ENCODE assay signal across 27 cellular contexts in the genomic region with DNA sequence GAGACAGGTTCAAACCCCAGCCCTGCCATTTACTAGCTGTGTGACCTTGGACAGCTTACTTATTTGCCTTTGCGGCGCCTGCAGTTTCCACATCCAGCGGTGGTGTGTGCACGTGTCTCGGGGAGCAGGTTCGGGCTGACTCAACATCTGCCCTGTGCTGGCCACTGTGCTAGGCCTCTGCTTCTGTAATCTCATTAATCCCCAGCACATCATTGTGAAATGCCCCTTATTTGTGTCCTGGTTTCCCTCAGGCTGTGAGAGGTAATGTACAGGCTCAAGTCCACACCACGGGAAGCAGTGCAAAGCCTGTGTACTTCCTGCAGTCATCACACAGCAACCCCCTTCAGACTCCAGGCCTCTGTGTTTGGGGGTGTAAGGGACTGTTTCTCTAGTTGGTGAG.
DNase-seq lines count a peak whose midpoint lies in the region; TF ChIP-seq lines count a peak whose summit lies in the region.
"Had no signal": no experiment of that assay in that cellular context is flagged by ENCODE, and none has a peak within 500 bp of the region (broad histone marks: within the 10 kb centered on the region; RNA-seq: fewer than 3 reads in every experiment).

No MANE protein-coding gene starts in this region.

- peaks cover 0 to 11% of the 10 kb centered on the region in 2 donors for H3K4me1 ChIP-seq in right atrium auricular region
- H3K4me1 ChIP-seq in esophagus muscularis mucosa = peaks cover 14 to 18% (median 17%) of the 10 kb centered on the region in 4 donors
- peaks cover 29% of the 10 kb centered on the region for H3K4me1 ChIP-seq in vagina

- H3K27ac Mint-ChIP-seq in osteocyte (ENCODE audit: unreplicated experiment) (no peak overlapping the region), chondrocyte (ENCODE audit: unreplicated experiment) (no peak overlapping the region)
- H3K27ac Mint-ChIP-seq: IgD-negative memory B cell; stimulated activated naive CD8-positive, alpha-beta T cell treated with anti-CD3 and anti-CD28 coated beads, Interleukin-15, Interleukin-2, amounts not matched to agents 100 ng/mL and 50 ng/mL, for 24 hours had no signal

- H3K36me3 Mint-ChIP-seq in osteocyte (ENCODE audit: unreplicated experiment) (no peaks in the 10 kb centered on the region), chondrocyte (ENCODE audit: low read depth) (no peaks in the 10 kb centered on the region)
- H3K36me3 Mint-ChIP-seq: IgD-negative memory B cell had no signal

- no peaks in the 10 kb centered on the region for H3K36me3 ChIP-seq in right atrium auricular region
- H3K36me3 ChIP-seq in esophagus muscularis mucosa = no peaks in the 10 kb centered on the region
- H3K36me3 ChIP-seq in vagina = no peaks in the 10 kb centered on the region
- H3K36me3 ChIP-seq: adrenal gland, brain microvascular endothelial cell, heart left ventricle, tibial artery had no signal

- no peak for TF ChIP-seq POLR2A in esophagus muscularis mucosa (IDR thresholded peaks at IDR 0.05; ENCODE audit: low read depth)
- no peak for TF ChIP-seq POLR2A in vagina (IDR thresholded peaks at IDR 0.05)

- intact Hi-C loops in cardiac septum (cut with DNase I) = no loop called here
- intact Hi-C loops in esophagus muscularis mucosa (cut with DNase I) = loop anchor here (10.0 kb wide), 1 partner anchor 125 kb away; no protein-coding TSS in a partner anchor
- intact Hi-C loops in vagina (cut with DNase I) = loop anchor here (5.0 kb wide), 1 partner anchor 1283 kb away; no protein-coding TSS in a partner anchor

- H3K4me3 ChIP-seq in right atrium auricular region = no peak overlapping the region
- no peak overlapping the region for H3K4me3 ChIP-seq in esophagus muscularis mucosa
- no peak overlapping the region for H3K4me3 ChIP-seq in vagina
- H3K4me3 ChIP-seq: A549, adrenal gland, heart left ventricle, tibial artery had no signal

- WGBS in esophagus muscularis mucosa = 95% methylated on average over 7 of the region's 7 CpGs

- H3K9me3 ChIP-seq in right atrium auricular region (no peaks in the 10 kb centered on the region), esophagus muscularis mucosa (peaks cover 0 to 10% (median 0%) of the 10 kb centered on the region in 4 donors), vagina (no peaks in the 10 kb centered on the region)
- H3K9me3 ChIP-seq: adrenal gland, tibial artery had no signal

- H3K9me3 Mint-ChIP-seq in osteocyte (ENCODE audit: unreplicated experiment) (peaks cover 7% of the 10 kb centered on the region), chondrocyte (ENCODE audit: low read depth) (peaks cover 5% of the 10 kb centered on the region)
- H3K9me3 Mint-ChIP-seq: activated T-cell treated with anti-CD3 and anti-CD28 coated beads, Interleukin-2, amount 50 U/mL, for 4 hours; H9; stimulated activated naive CD8-positive, alpha-beta T cell treated with anti-CD3 and anti-CD28 coated beads, Interleukin-15, Interleukin-2, amounts not matched to agents 100 ng/mL and 50 ng/mL, for 24 hours had no signal

- H3K27me3 ChIP-seq in right atrium auricular region = no peaks in the 10 kb centered on the region
- H3K27me3 ChIP-seq in esophagus muscularis mucosa = no peaks in the 10 kb centered on the region
- no peaks in the 10 kb centered on the region for H3K27me3 ChIP-seq in vagina
- H3K27me3 ChIP-seq: adrenal gland, heart left ventricle, tibial artery had no signal

- peaks cover 43% of the 10 kb centered on the region for H3K27me3 Mint-ChIP-seq in osteocyte (ENCODE audit: unreplicated experiment)
- peaks cover 10% of the 10 kb centered on the region for H3K27me3 Mint-ChIP-seq in chondrocyte (ENCODE audit: low read depth)
- H3K27me3 Mint-ChIP-seq: stimulated activated naive CD8-positive, alpha-beta T cell treated with anti-CD3 and anti-CD28 coated beads, Interleukin-15, Interleukin-2, amounts not matched to agents 100 ng/mL and 50 ng/mL, for 24 hours had no signal

- TF ChIP-seq EP300 in esophagus muscularis mucosa (IDR thresholded peaks at IDR 0.05) = no peak

- H3K4me3 Mint-ChIP-seq in osteocyte (ENCODE audit: unreplicated experiment) (no peak overlapping the region), chondrocyte (ENCODE audit: unreplicated experiment) (no peak overlapping the region)
- H3K4me3 Mint-ChIP-seq: activated T-cell treated with anti-CD3 and anti-CD28 coated beads, Interleukin-2, amount 50 U/mL, for 4 hours; H9; IgD-negative memory B cell; stimulated activated naive CD8-positive, alpha-beta T cell treated with anti-CD3 and anti-CD28 coated beads, Interleukin-15, Interleukin-2, amounts not matched to agents 100 ng/mL and 50 ng/mL, for 24 hours had no signal

- DNase-seq in cardiac septum (ENCODE audit: low spot score) = peak; percentile 50
- no peak for DNase-seq in right atrium auricular region (ENCODE audit: low spot score)
- peak; percentile 70 for DNase-seq in esophagus muscularis mucosa (ENCODE audit: extremely low spot score)
- DNase-seq in osteocyte (ENCODE audit: extremely low spot score, unreplicated experiment) = peak; percentile 53
- DNase-seq in vagina (ENCODE audit: extremely low spot score in 2 of 2) = peak; percentile 56 to 74
- DNase-seq in chondrocyte (ENCODE audit: low spot score) = no peak
- no peak for DNase-seq in activated naive CD4-positive, alpha-beta T cell (lab: John Stamatoyannopoulos, UW)
- DNase-seq in NCI-H446 treated with DMSO at 0.1 percent for 48 hours (lab: John Stamatoyannopoulos, UW) = no peak
- DNase-seq: activated CD4-positive, alpha-beta T cell treated with anti-CD3 and anti-CD28 coated beads for 1 hour; activated T-cell treated with anti-CD3 and anti-CD28 coated beads, Interleukin-2, amount 50 U/mL, for 4 hours; AML-193; brain microvascular endothelial cell; CD8-positive, alpha-beta memory T cell; DMS153; effector memory CD4-positive, alpha-beta T cell; foreskin fibroblast; H9; kidney glomerular epithelial cell; NCI-H2029; NCI-H526; T-helper 1 cell; tibial artery had no signal

- TF ChIP-seq CTCF in right atrium auricular region (IDR thresholded peaks at IDR 0.05) (no peak), esophagus muscularis mucosa (IDR thresholded peaks at IDR 0.05) (no peak), osteocyte (IDR thresholded peaks at IDR 0.05) (no peak), vagina (IDR thresholded peaks at IDR 0.05) (no peak), chondrocyte (IDR thresholded peaks at IDR 0.05) (no peak)

- H3K4me1 Mint-ChIP-seq in osteocyte (ENCODE audit: unreplicated experiment) (no peaks in the 10 kb centered on the region), chondrocyte (ENCODE audit: low read depth) (peaks cover 7% of the 10 kb centered on the region)

- H3K27ac ChIP-seq in right atrium auricular region = no peak overlapping the region
- no peak overlapping the region for H3K27ac ChIP-seq in esophagus muscularis mucosa (replicated peaks in 1 of 4)
- no peak overlapping the region for H3K27ac ChIP-seq in vagina
- H3K27ac ChIP-seq: A549, adrenal gland, brain microvascular endothelial cell, tibial artery had no signal

Comparison
In these comparisons a context has a peak if more than half of its experiments do, and no peak if none do; other contexts are left out.
1. DNase-seq: peak in cardiac septum (single experiment), esophagus muscularis mucosa (single experiment), osteocyte (single experiment) and vagina (2 of 2); none in right atrium auricular region (single experiment), chondrocyte (single experiment), activated naive CD4-positive, alpha-beta T cell (0 of 4) and NCI-H446 treated with DMSO at 0.1 percent for 48 hours (single experiment).